ENCODE assay signal across 10 cellular contexts in the genomic region with DNA sequence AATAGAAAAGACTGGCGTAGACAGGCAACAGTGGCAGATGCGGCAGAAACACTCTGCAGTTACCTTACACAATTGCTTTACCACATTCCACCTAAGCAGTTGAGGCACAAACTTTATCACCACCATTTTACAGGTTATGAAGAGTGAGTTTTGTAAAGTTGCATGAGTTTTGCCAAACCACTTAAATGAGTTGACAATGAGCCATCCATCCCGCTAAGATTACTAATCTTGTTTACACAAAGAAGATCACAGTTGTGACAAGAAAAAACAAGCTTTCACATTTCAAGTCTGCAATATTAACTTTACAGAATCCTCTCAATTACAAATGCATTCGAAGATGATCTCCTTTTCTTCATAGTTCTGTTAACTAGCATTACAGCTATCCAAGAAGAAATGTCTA. TPM values are rescaled to one million over a fixed set of nuclear protein-coding genes. Genes with fewer than 3 reads are reported as not detected.
DNase-seq lines count a peak whose midpoint lies in the region; ATAC-seq, FAIRE-seq and TF ChIP-seq lines count a peak whose summit lies in the region.
"Had no signal": no experiment of that assay in that cellular context is flagged by ENCODE, and none has a peak within 500 bp of the region (broad histone marks: within the 10 kb centered on the region; RNA-seq: fewer than 3 reads in every experiment).

No MANE protein-coding gene starts in this region.

- TF ChIP-seq CTCF in A549 (IDR thresholded peaks at IDR 0.05), result no peak
- no peak for TF ChIP-seq CTCF in endodermal cell (conservative IDR thresholded peaks at IDR 0.05)
- no peak for TF ChIP-seq CTCF in nephron progenitor cell (IDR thresholded peaks at IDR 0.05)

- POLR2A ChIA-PET in A549 (lab: Yijun Ruan, JAX), result no interaction called here

- TF ChIP-seq EP300 in A549 (IDR thresholded peaks at IDR 0.05), result no peak

- H3K4me1 ChIP-seq in A549, result no peaks in the 10 kb centered on the region; the same call in 2 of the 3 replicates
- H3K4me1 ChIP-seq in endodermal cell (ENCODE audit: control insufficient read depth, insufficient read depth, low read length), result no peaks in the 10 kb centered on the region

- no peak for FAIRE-seq in A549 (lab: Jason Lieb, UNC)

- H3K4me3 ChIP-seq in A549 (no peak overlapping the region), endodermal cell (ENCODE audit: low read length) (peak overlapping the region; percentile 81)

- H3K27me3 Mint-ChIP-seq in endodermal cell (ENCODE audit: insufficient read depth) (peaks cover 46% of the 10 kb centered on the region), nephron progenitor cell (ENCODE audit: low read depth, poor library complexity) (peaks cover 19% of the 10 kb centered on the region)

- H3K27me3 ChIP-seq in endodermal cell (ENCODE audit: control insufficient read depth, insufficient read depth, low read length, poor library complexity, severe bottlenecking), result peaks cover 39% of the 10 kb centered on the region

- H3K36me3 ChIP-seq in endodermal cell (ENCODE audit: control insufficient read depth, insufficient read depth, low read length), result no peaks in the 10 kb centered on the region

- 66% methylated on average over 4 of the region's 4 CpGs for whole genome bisulfite sequencing in A549 (ENCODE audit: missing lambda C conversion rate)
- WGBS in endodermal cell (ENCODE audit: insufficient coverage in 1 of 2, insufficient read length in 1 of 2), 2 experiments, result 86 to 96% methylated on average over 4 of the region's 4 CpGs

- DNase-seq in A549 (ENCODE audit: low read depth in 1 of 2, low spot score in 1 of 2) (no peak), LoVo (ENCODE audit: low spot score) (peak; percentile 11), endodermal cell (no peak), nephron progenitor cell (no peak), NCI-H187 treated with DMSO at 0.1 percent for 48 hours (lab: John Stamatoyannopoulos, UW) (no peak), RKO (ENCODE audit: low spot score) (no peak), NCI-H2029 (lab: John Stamatoyannopoulos, UW) (no peak)
- DNase-seq: KBM-7; stimulated activated CD4-positive, alpha-beta T cell treated with anti-CD3 and anti-CD28 coated beads, Interleukin-4, amount 100 ng/mL, for 4 hours had no signal

- H3K27ac ChIP-seq in A549 (no peak overlapping the region), endodermal cell (ENCODE audit: low read depth, low read length) (no peak overlapping the region)

- H3K4me1 Mint-ChIP-seq in endodermal cell, result peaks cover 10% of the 10 kb centered on the region
- peaks cover 74% of the 10 kb centered on the region for H3K4me1 Mint-ChIP-seq in nephron progenitor cell

- peak overlapping the region; percentile 72 for H3K4me3 Mint-ChIP-seq in endodermal cell
- peak overlapping the region; percentile 98 for H3K4me3 Mint-ChIP-seq in nephron progenitor cell

- H3K36me3 Mint-ChIP-seq in endodermal cell (ENCODE audit: low read depth), result no peaks in the 10 kb centered on the region
- peaks cover 6% of the 10 kb centered on the region for H3K36me3 Mint-ChIP-seq in nephron progenitor cell (ENCODE audit: low read depth)

- H3K9me3 ChIP-seq in A549 (no peaks in the 10 kb centered on the region), endodermal cell (ENCODE audit: control insufficient read depth, low read length) (no peaks in the 10 kb centered on the region)

- ATAC-seq in A549 (no peak), GM21717 (IDR thresholded peaks at IDR 0.05; ENCODE audit: unreplicated experiment) (no peak)

- TF ChIP-seq POLR2A in A549 (IDR thresholded peaks at IDR 0.05; ENCODE audit: low read length), result no peak

- H3K4me2 ChIP-seq in A549, result no peak overlapping the region

- TF ChIP-seq RAD21 in A549 (conservative IDR thresholded peaks at IDR 0.05 in 1 of 2, IDR thresholded peaks at IDR 0.05 in 1 of 2), result no peak

- CTCF ChIA-PET in A549 (lab: Yijun Ruan, JAX), result no interaction called here

- H3K9ac ChIP-seq in endodermal cell (ENCODE audit: extremely low read depth, low read length, poor library complexity, severe bottlenecking), result no peak overlapping the region

- H3K9me3 Mint-ChIP-seq in endodermal cell (no peaks in the 10 kb centered on the region), nephron progenitor cell (no peaks in the 10 kb centered on the region)

- H3K27ac Mint-ChIP-seq in endodermal cell (no peak overlapping the region), nephron progenitor cell (peak overlapping the region; percentile 94)

TF ChIP-seq in A549, 52 proteins besides CTCF, POLR2A, EP300 and RAD21:
- TF ChIP-seq ZFP36 (IDR thresholded peaks at IDR 0.05; ENCODE audit: borderline replicate concordance, partially characterized antibody) (peak; percentile 2), RCOR1 (IDR thresholded peaks at IDR 0.05; ENCODE audit: low read depth, low read length) (no peak)

RNA-seq across cellular contexts. Expression of a gene that starts 1.8 kb away (rescaled TPM):
- polyA plus RNA-seq in A549 (2011; rRNA removed) (0.60 and 0.62 TPM in 2 replicates), A549 (2017; fragmentation: RNase III; extraction: RNeasy Plus Mini Kit Qiagen cat#74134 plus additional on column Dnase treatment) (0.42 to 0.57 TPM (median 0.50 TPM) in 3 replicates)
- polyA plus RNA-seq in A549 (2012; cell fraction: cytosol; rRNA removed), result 0.05 and 0.08 TPM in 2 replicates
- 0.05 and 0.09 TPM in 2 replicates for polyA plus RNA-seq in A549 (2012; cell fraction: nucleus; rRNA removed)
- 0.44 and 0.45 TPM in 2 replicates for polyA minus RNA-seq in A549 (2011; rRNA and poly(A)+ RNA removed)
- total RNA-seq in endodermal cell, result 1 to 10 TPM; 2.5 to 4.2 TPM
- 2.8 TPM for polyA plus RNA-seq in endodermal cell (2013, experiment 1 of 2)
- polyA plus RNA-seq in endodermal cell (2013, experiment 2 of 2), result 3.2 TPM
